ENCODE assay signal across 8 cellular contexts in genomic region chr2:91497129-91498064, GRCh38.
DNase-seq lines count a peak whose midpoint lies in the region; ATAC-seq, FAIRE-seq and TF ChIP-seq lines count a peak whose summit lies in the region.
"Not testable (repeated sequence)": the region's sequence is repeated elsewhere in the genome, so short reads cannot be mapped to it uniquely, and the experiment has no call there.

No MANE protein-coding gene starts in this region.

- FAIRE-seq in RCC 7860 (lab: Jason Lieb, UNC); K562 (lab: Jason Lieb, UNC): not testable (repeated sequence)

- ATAC-seq in K562 (peak; percentile 37), aorta (ENCODE audit: low FRiP score) (peak; percentile 79)
- peak; percentile 36 for ATAC-seq in naive thymus-derived CD4-positive, alpha-beta T cell

- not testable (repeated sequence) for H3K79me2 ChIP-seq in K562 (ENCODE audit: control insufficient read depth, insufficient read depth, low read length)

- in situ Hi-C loops in K562 (cut with MboI) = loop anchor here (5.0 kb wide), 1 partner anchor 1195 kb away; no protein-coding TSS in a partner anchor

- not testable (repeated sequence) for H3K9me1 ChIP-seq in K562 (ENCODE audit: control insufficient read depth, insufficient read depth, low read length)

- peaks cover 0 to 17% (median 4%) of the 10 kb centered on the region in 11 donors for H3K9me3 Mint-ChIP-seq in naive thymus-derived CD4-positive, alpha-beta T cell

- H3K4me3 Mint-ChIP-seq in naive thymus-derived CD4-positive, alpha-beta T cell = not testable (repeated sequence)

- intact Hi-C loops in K562 (cut with micrococcal nuclease); naive thymus-derived CD4-positive, alpha-beta T cell (cut with micrococcal nuclease); spleen (cut with DNase I; ENCODE audit: low total_unique reads); aorta (cut with DNase I): not testable (repeated sequence)

- not testable (repeated sequence) for TF ChIP-seq CTCF in K562 (IDR thresholded peaks at IDR 0.05 in 2 of 3, conservative IDR thresholded peaks at IDR 0.05 in 1 of 3; ENCODE audit: insufficient read depth in 2 of 3, low read depth in 1 of 3, low read length in 3 of 3); spleen (IDR thresholded peaks at IDR 0.05 in 8 of 11, conservative IDR thresholded peaks at IDR 0.05 in 3 of 11)

- H3K4me1 ChIP-seq in K562 (replicated peaks in 1 of 2; ENCODE audit: control insufficient read depth in 2 of 2, insufficient read depth in 2 of 2, low read length in 2 of 2); naive thymus-derived CD4-positive, alpha-beta T cell (ENCODE audit: control insufficient read depth in 2 of 2, insufficient read depth in 2 of 2, low read length in 2 of 2); spleen; aorta (ENCODE audit: control insufficient read depth in 1 of 2, insufficient read depth in 2 of 2, low read length in 2 of 2): not testable (repeated sequence)

- H3K27me3 Mint-ChIP-seq in naive thymus-derived CD4-positive, alpha-beta T cell = not testable (repeated sequence)

- not testable (repeated sequence) for H3K4me2 ChIP-seq in K562 (ENCODE audit: insufficient read depth, low read length)

- H4K20me1 ChIP-seq in K562 (replicated peaks; ENCODE audit: control insufficient read depth, insufficient read depth, low read length) = not testable (repeated sequence)

- not testable (repeated sequence) for H2AFZ ChIP-seq in K562 (ENCODE audit: low read depth, low read length)

- not testable (repeated sequence) for H3K4me3 ChIP-seq in K562; naive thymus-derived CD4-positive, alpha-beta T cell (ENCODE audit: low read length); spleen; aorta (ENCODE audit: low read length in 2 of 2)

- H3K36me3 ChIP-seq in K562 (ENCODE audit: control insufficient read depth, insufficient read depth, low read length); naive thymus-derived CD4-positive, alpha-beta T cell (ENCODE audit: control insufficient read depth in 2 of 3, insufficient read depth in 3 of 3, low read length in 3 of 3); spleen; aorta (ENCODE audit: control insufficient read depth in 1 of 2, insufficient read depth in 2 of 2, low read length in 1 of 2): not testable (repeated sequence)

- POLR2A ChIA-PET in K562 (lab: Yijun Ruan, JAX); naive thymus-derived CD4-positive, alpha-beta T cell (lab: Charles Lee): not testable (repeated sequence)

- not testable (repeated sequence) for H3K36me3 Mint-ChIP-seq in naive thymus-derived CD4-positive, alpha-beta T cell

- not testable (repeated sequence) for H3K9me3 ChIP-seq in K562 (replicated peaks; ENCODE audit: control insufficient read depth, insufficient read depth, low read depth, low read length); naive thymus-derived CD4-positive, alpha-beta T cell (ENCODE audit: control insufficient read depth in 2 of 3, low read length in 3 of 3); spleen; aorta (ENCODE audit: control insufficient read depth, low read length)

- DNase-seq in Daoy (ENCODE audit: low read depth) (peak; percentile 9), RCC 7860 (ENCODE audit: low spot score) (peak; percentile 2), glomerular visceral epithelial cell (ENCODE audit: extremely low spot score) (peak; percentile 0), islet precursor cell (peak; percentile 30), spleen (peak; percentile 70), aorta (peak in 1 of 2 donors; percentile 57)
- DNase-seq in K562 (ENCODE audit: extremely low read depth in 1 of 4, low spot score in 3 of 4); naive thymus-derived CD4-positive, alpha-beta T cell: not testable (repeated sequence)

- not testable (repeated sequence) for TF ChIP-seq POLR2A in K562 (conservative IDR thresholded peaks at IDR 0.05); spleen (IDR thresholded peaks at IDR 0.05)

- not testable (repeated sequence) for H3K27ac ChIP-seq in K562 (ENCODE audit: extremely low read depth, low read depth, low read length); naive thymus-derived CD4-positive, alpha-beta T cell (ENCODE audit: low read depth, low read length); spleen; aorta (ENCODE audit: low read depth in 1 of 2, low read length in 2 of 2)

- H3K27me3 ChIP-seq in K562 (ENCODE audit: control insufficient read depth in 2 of 2, insufficient read depth in 2 of 2, low read length in 2 of 2); naive thymus-derived CD4-positive, alpha-beta T cell (ENCODE audit: control insufficient read depth in 2 of 2, insufficient read depth in 2 of 2, low read length in 2 of 2); spleen (replicated peaks in 1 of 7); aorta (ENCODE audit: control insufficient read depth in 1 of 2, insufficient read depth in 2 of 2, low read length in 1 of 2): not testable (repeated sequence)

- not testable (repeated sequence) for BruUV-seq in K562 (replicated peaks; lab: Mats Ljungman, UMichigan)

- not testable (repeated sequence) for TF ChIP-seq RAD21 in K562 (CRISPR knock-in tag; conservative IDR thresholded peaks at IDR 0.05 in 1 of 2, IDR thresholded peaks at IDR 0.05 in 1 of 2)

- CTCF ChIA-PET in K562 (lab: Yijun Ruan, JAX; ENCODE audit: low intra/inter-chr PET ratio); naive thymus-derived CD4-positive, alpha-beta T cell (lab: Charles Lee): not testable (repeated sequence)

- not testable (repeated sequence) for H3K4me1 Mint-ChIP-seq in naive thymus-derived CD4-positive, alpha-beta T cell

- TF ChIP-seq EP300 in K562 (IDR thresholded peaks at IDR 0.05; ENCODE audit: low read length) = not testable (repeated sequence)

- not testable (repeated sequence) for H3K9ac ChIP-seq in K562 (ENCODE audit: insufficient read depth in 1 of 2, low read depth in 2 of 2, low read length in 2 of 2)

- H3K27ac Mint-ChIP-seq in naive thymus-derived CD4-positive, alpha-beta T cell = not testable (repeated sequence)

- WGBS in K562 (ENCODE audit: insufficient coverage, low coverage, missing lambda C conversion rate) = 0% methylated on average over 5 of the region's 18 CpGs
- WGBS in spleen, 5 donors = 53 to 81% (median 69%) methylated on average over 6 to 11 of the region's 18 CpGs
- 29 to 51% methylated on average over 7 to 13 of the region's 18 CpGs for WGBS in aorta, 2 donors
